Comparison of ENCODE assay signal across 1 cellular context in genomic region chr15:76994971-76995945, GRCh38.
TF ChIP-seq lines count a peak whose summit lies in the region.

PSTPIP1 (plus strand) TSS chr15:76995126; CDS start chr15:76995574, 448 bp downstream.

TF ChIP-seq in SK-N-SH treated with all-trans-retinoic acid at 6 μM for 48 hours, 23 proteins besides CTCF, POLR2A, EP300 and RAD21 (continued from another document):
- TF ChIP-seq, protein P1, sequence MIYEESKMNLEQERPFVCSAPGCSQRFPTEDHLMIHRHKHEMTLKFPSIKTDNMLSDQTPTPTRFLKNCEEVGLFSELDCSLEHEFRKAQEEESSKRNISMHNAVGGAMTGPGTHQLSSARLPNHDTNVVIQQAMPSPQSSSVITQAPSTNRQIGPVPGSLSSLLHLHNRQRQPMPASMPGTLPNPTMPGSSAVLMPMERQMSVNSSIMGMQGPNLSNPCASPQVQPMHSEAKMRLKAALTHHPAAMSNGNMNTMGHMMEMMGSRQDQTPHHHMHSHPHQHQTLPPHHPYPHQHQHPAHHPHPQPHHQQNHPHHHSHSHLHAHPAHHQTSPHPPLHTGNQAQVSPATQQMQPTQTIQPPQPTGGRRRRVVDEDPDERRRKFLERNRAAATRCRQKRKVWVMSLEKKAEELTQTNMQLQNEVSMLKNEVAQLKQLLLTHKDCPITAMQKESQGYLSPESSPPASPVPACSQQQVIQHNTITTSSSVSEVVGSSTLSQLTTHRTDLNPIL (CRISPR knock-in tag; IDR thresholded peaks at IDR 0.05; ENCODE audit: low read depth) = no peak
- no peak for TF ChIP-seq CSDC2 (CRISPR knock-in tag; IDR thresholded peaks at IDR 0.05)
- no peak for TF ChIP-seq ZFP3 (CRISPR knock-in tag; IDR thresholded peaks at IDR 0.05)
- TF ChIP-seq PPARA (CRISPR knock-in tag; IDR thresholded peaks at IDR 0.05; ENCODE audit: borderline replicate concordance) = no peak
